ENCODE assay signal across 1 cellular context in the genomic region with DNA sequence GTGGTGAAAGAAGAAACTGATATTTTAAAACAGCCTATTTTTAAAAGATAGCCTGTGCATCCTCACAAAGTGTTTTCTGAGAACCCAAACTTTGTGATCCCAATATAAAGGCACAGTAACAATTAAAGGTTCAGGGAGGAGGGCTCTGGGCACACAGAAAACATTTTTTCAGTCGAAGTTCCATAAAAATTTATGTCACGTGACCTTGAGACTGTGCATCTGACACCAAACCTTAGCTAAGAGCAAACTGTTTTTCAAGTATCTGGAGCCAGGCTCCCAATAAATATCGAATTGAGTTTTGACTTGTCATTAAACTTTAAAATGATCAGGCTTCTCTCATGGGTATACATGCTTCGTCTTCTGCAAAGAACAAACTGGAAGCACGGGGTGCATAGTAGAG.
TF ChIP-seq lines count a peak whose summit lies in the region.

No MANE protein-coding gene starts in this region.

TF ChIP-seq in HepG2, 621 proteins besides CTCF, POLR2A, EP300 and RAD21 (continued from another document):
- TF ChIP-seq, protein P1, sequence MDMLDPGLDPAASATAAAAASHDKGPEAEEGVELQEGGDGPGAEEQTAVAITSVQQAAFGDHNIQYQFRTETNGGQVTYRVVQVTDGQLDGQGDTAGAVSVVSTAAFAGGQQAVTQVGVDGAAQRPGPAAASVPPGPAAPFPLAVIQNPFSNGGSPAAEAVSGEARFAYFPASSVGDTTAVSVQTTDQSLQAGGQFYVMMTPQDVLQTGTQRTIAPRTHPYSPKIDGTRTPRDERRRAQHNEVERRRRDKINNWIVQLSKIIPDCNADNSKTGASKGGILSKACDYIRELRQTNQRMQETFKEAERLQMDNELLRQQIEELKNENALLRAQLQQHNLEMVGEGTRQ (IDR thresholded peaks at IDR 0.05; ENCODE audit: low read depth, low read length): peak; percentile 31; the same call in 1 of the 2 replicates
- TF ChIP-seq, protein P1 (CRISPR knock-in tag; IDR thresholded peaks at IDR 0.05; ENCODE audit: borderline replicate concordance): no peak
- TF ChIP-seq MAZ (IDR thresholded peaks at IDR 0.05; ENCODE audit: borderline replicate concordance, low read depth, low read length) (no peak), MAZ (CRISPR knock-in tag; IDR thresholded peaks at IDR 0.05; ENCODE audit: low read depth) (no peak)
